16 cellular contexts compared by ENCODE assay signal in genomic region chr17:3531266-3532101, GRCh38. TPM values are rescaled to one million over a fixed set of nuclear protein-coding genes. Genes with fewer than 3 reads are reported as not detected.
DNase-seq lines count a peak whose midpoint lies in the region; ATAC-seq and TF ChIP-seq lines count a peak whose summit lies in the region.
"Had no signal": no experiment of that assay in that cellular context is flagged by ENCODE, and none has a peak within 500 bp of the region (broad histone marks: within the 10 kb centered on the region; RNA-seq: fewer than 3 reads in every experiment).

No MANE protein-coding gene starts in this region.

- H3K4me3 ChIP-seq in left ventricle myocardium inferior (no peak overlapping the region), aorta (ENCODE audit: low read length in 2 of 2) (no peak overlapping the region)
- H3K4me3 ChIP-seq in effector memory CD4-positive, alpha-beta T cell (ENCODE audit: insufficient read depth, low read depth, low read length, poor library complexity, severe bottlenecking), result no peak overlapping the region
- H3K4me3 ChIP-seq: prostate gland had no signal

- intact Hi-C loops in Right ventricle myocardium inferior (cut with DNase I) (no loop called here), left cardiac atrium (cut with DNase I) (no loop called here), left ventricle myocardium inferior (cut with micrococcal nuclease) (no loop called here), aorta (cut with DNase I) (no loop called here)

- H3K27me3 ChIP-seq in left ventricle myocardium inferior (ENCODE audit: low read depth) (no peaks in the 10 kb centered on the region), aorta (ENCODE audit: control insufficient read depth in 1 of 2, insufficient read depth in 2 of 2, low read length in 1 of 2) (no peaks in the 10 kb centered on the region)
- H3K27me3 ChIP-seq in effector memory CD4-positive, alpha-beta T cell (replicated peaks; ENCODE audit: control insufficient read depth, insufficient read depth, low read length, poor library complexity, severe bottlenecking), result no peaks in the 10 kb centered on the region

- DNase-seq in Right ventricle myocardium inferior (ENCODE audit: missing footprints) (no peak), left cardiac atrium (no peak), left ventricle myocardium inferior (peak; percentile 53), occipital lobe (lab: John Stamatoyannopoulos, UW) (peak; percentile 91), aorta (peak; percentile 24 to 74), NCI-H1092 (lab: John Stamatoyannopoulos, UW) (no peak)
- no peak for DNase-seq in effector memory CD4-positive, alpha-beta T cell
- DNase-seq: activated CD4-positive, alpha-beta T cell treated with anti-CD3 and anti-CD28 coated beads for 4 hours; activated naive CD8-positive, alpha-beta T cell treated with anti-CD3 and anti-CD28 coated beads, Interleukin-2, amount 10 ng/mL, durations not matched to agents 7 days and 5 days; activated T-cell treated with anti-CD3 and anti-CD28 coated beads for 4 hours; mesenchymal stem cell had no signal

- ATAC-seq in Right ventricle myocardium inferior, result peak; percentile 11
- no peak for ATAC-seq in left cardiac atrium
- ATAC-seq in aorta (ENCODE audit: low FRiP score), result no peak
- no peak for ATAC-seq in GM19463 (IDR thresholded peaks at IDR 0.05; ENCODE audit: unreplicated experiment)

- H3K9me3 ChIP-seq in left ventricle myocardium inferior (replicated peaks) (no peaks in the 10 kb centered on the region), aorta (ENCODE audit: control insufficient read depth, low read length) (no peaks in the 10 kb centered on the region)
- H3K9me3 ChIP-seq in effector memory CD4-positive, alpha-beta T cell (ENCODE audit: control insufficient read depth, low read length), result no peaks in the 10 kb centered on the region
- H3K9me3 ChIP-seq: prostate gland had no signal

- H3K4me1 ChIP-seq in left ventricle myocardium inferior (peaks cover 52% of the 10 kb centered on the region), aorta (ENCODE audit: control insufficient read depth in 1 of 2, insufficient read depth in 2 of 2, low read length in 2 of 2) (no peaks in the 10 kb centered on the region)
- H3K4me1 ChIP-seq in effector memory CD4-positive, alpha-beta T cell (ENCODE audit: control insufficient read depth, insufficient read depth, low read length, poor library complexity, severe bottlenecking), result peaks cover 3% of the 10 kb centered on the region
- H3K4me1 ChIP-seq: prostate gland had no signal

- TF ChIP-seq CTCF in left ventricle myocardium inferior (IDR thresholded peaks at IDR 0.05; ENCODE audit: borderline replicate concordance), result no peak

- H3K36me3 ChIP-seq in left ventricle myocardium inferior (no peaks in the 10 kb centered on the region), aorta (ENCODE audit: control insufficient read depth in 1 of 2, insufficient read depth in 2 of 2, low read length in 1 of 2) (no peaks in the 10 kb centered on the region)
- no peaks in the 10 kb centered on the region for H3K36me3 ChIP-seq in effector memory CD4-positive, alpha-beta T cell (ENCODE audit: control insufficient read depth, insufficient read depth, low read length)
- H3K36me3 ChIP-seq: prostate gland had no signal

- H3K27ac ChIP-seq in left ventricle myocardium inferior (replicated peaks) (peak overlapping the region; percentile 84), aorta (ENCODE audit: low read depth in 1 of 2, low read length in 2 of 2) (no peak overlapping the region)
- no peak overlapping the region for H3K27ac ChIP-seq in effector memory CD4-positive, alpha-beta T cell (ENCODE audit: insufficient read depth, low read length, poor library complexity, severe bottlenecking)
- H3K27ac ChIP-seq: 22Rv1, prostate gland had no signal

- WGBS in aorta, 2 donors, result 77 to 81% methylated on average over 21 of the region's 21 CpGs

RNA-seq across cellular contexts. Expression of gene TRPV3, which starts 26.1 kb away (rescaled TPM):
- total RNA-seq in Right ventricle myocardium inferior, result 0.84 TPM
- 1 to 10 TPM; 1.2 to 2.1 TPM for total RNA-seq in left cardiac atrium
- total RNA-seq in left ventricle myocardium inferior, result 1.0 TPM
- total RNA-seq in occipital lobe, result 0.47 TPM
- total RNA-seq in aorta, result 1 to 10 TPM in 1 of 2 donors, under 1 TPM in 1; 0.49 to 2.0 TPM
- under 1 TPM in 1 of 2 donors, not detected in 1; 0.75 TPM for polyA plus RNA-seq in aorta
- polyA plus RNA-seq: CD14-positive monocyte had no signal

RNA-seq across cellular contexts. Expression of gene ASPA, which starts 55.7 kb away (rescaled TPM):
- total RNA-seq in Right ventricle myocardium inferior (3.8 TPM), left cardiac atrium (1 to 10 TPM; 3.1 to 5.0 TPM), left ventricle myocardium inferior (2.8 TPM), occipital lobe (1.4 TPM), aorta (1 to 10 TPM; 3.2 to 6.6 TPM)
- 1 to 10 TPM in 1 of 2 donors, under 1 TPM in 1; 0.10 to 4.5 TPM for polyA plus RNA-seq in aorta
- total RNA-seq: activated naive CD8-positive, alpha-beta T cell treated with anti-CD3 and anti-CD28 coated beads, Interleukin-2, amount 10 ng/mL, durations not matched to agents 7 days and 5 days; HT1080 had no signal
- polyA plus RNA-seq: CD14-positive monocyte had no signal

RNA-seq across cellular contexts. Expression of gene SPATA22, which starts 59.9 kb away (rescaled TPM):
- total RNA-seq in Right ventricle myocardium inferior, result 0.84 TPM
- total RNA-seq in left cardiac atrium, result under 1 TPM in 1 of 2 donors, not detected in 1; 0.35 TPM
- total RNA-seq in left ventricle myocardium inferior, result 0.44 TPM
- 0.78 TPM for total RNA-seq in occipital lobe
- total RNA-seq in aorta, result 1 to 10 TPM in 1 of 2 donors, not detected in 1; 1.4 TPM
- under 1 TPM in 1 of 2 donors, not detected in 1; 0.67 TPM for polyA plus RNA-seq in aorta
- total RNA-seq: HT1080 had no signal
- polyA plus RNA-seq: CD14-positive monocyte had no signal

Comparison
In these comparisons a context has a peak if more than half of its experiments do, and no peak if none do; other contexts are left out.
1. DNase-seq: peak in left ventricle myocardium inferior (single experiment), occipital lobe (single experiment) and aorta (2 of 2); none in Right ventricle myocardium inferior (single experiment), left cardiac atrium (single experiment), effector memory CD4-positive, alpha-beta T cell (0 of 3) and NCI-H1092 (single experiment).